Comparison of ENCODE assay signal across 23 cellular contexts in the genomic region with DNA sequence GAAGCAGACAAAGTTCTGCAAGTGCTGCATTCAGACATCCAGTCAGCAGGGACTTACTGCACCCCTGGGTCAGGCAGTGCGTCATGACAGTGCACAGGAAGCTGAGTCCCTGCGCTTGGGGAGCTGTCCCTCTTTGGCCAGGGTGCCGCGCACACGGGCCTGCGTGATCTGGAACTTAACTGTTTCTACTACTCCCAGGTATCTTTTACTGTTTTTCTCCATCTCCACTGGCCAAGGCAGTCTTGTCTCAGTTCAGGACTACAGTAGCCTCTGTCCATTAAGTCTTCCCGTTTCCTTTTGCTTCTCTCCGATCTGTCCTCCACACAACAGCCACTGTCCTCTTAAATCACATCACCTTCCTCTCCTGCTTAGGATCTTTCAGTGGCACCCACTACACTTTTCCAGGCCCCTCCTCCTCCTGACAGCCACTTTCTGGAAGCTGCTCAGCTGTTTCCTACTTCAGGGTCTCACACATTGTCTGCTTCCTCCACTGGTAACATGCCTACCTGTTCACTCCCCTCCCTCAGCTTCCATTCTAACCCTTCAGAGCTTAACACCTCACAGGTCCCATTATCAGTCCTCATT. TPM values are rescaled to one million over a fixed set of nuclear protein-coding genes. Genes with fewer than 3 reads are reported as not detected.
A peak's percentile ranks its signal among the peaks of the same experiment; 100 is the strongest.
DNase-seq lines count a peak whose midpoint lies in the region; ATAC-seq, FAIRE-seq and TF ChIP-seq lines count a peak whose summit lies in the region.
"Had no signal": no experiment of that assay in that cellular context is flagged by ENCODE, and none has a peak within 500 bp of the region (broad histone marks: within the 10 kb centered on the region; RNA-seq: fewer than 3 reads in every experiment).

No MANE protein-coding gene starts in this region.

- 94% methylated on average over 8 of the region's 8 CpGs for WGBS in HepG2 (ENCODE audit: low lambda C conversion rate)

- peak in 1 of 2 experiments; percentile 74; a peak in 3 of 4 replicates for TF ChIP-seq POLR2A in HepG2 (IDR thresholded peaks at IDR 0.05; ENCODE audit: insufficient read depth in 1 of 2, low read depth in 2 of 2, low read length in 2 of 2)

- peak overlapping the region; percentile 39 for H3K27ac ChIP-seq in left ventricle myocardium inferior (replicated peaks)
- no peak overlapping the region for H3K27ac ChIP-seq in HepG2 (ENCODE audit: extremely low read length, insufficient read depth, low read length)
- H3K27ac ChIP-seq: left lung had no signal

- peaks cover 72% of the 10 kb centered on the region for H4K20me1 ChIP-seq in HepG2 (ENCODE audit: insufficient read depth, low read length)

- TF ChIP-seq EP300 in HepG2 (IDR thresholded peaks at IDR 0.05; ENCODE audit: low read depth in 2 of 2, low read length in 2 of 2): no peak
- TF ChIP-seq EP300 in HepG2 (CRISPR knock-in tag; IDR thresholded peaks at IDR 0.05; ENCODE audit: borderline replicate concordance): no peak

- no peaks in the 10 kb centered on the region for H3K9me3 Mint-ChIP-seq in type B pancreatic cell
- no peaks in the 10 kb centered on the region for H3K9me3 Mint-ChIP-seq in activated CD4-positive, alpha-beta T cell treated with anti-CD3 and anti-CD28 coated beads for 36 hours (ENCODE audit: low read depth)

- CTCF ChIA-PET in HepG2 (lab: Yijun Ruan, JAX; ENCODE audit: low intra/inter-chr PET ratio, low total read pairs): no interaction called here
- CTCF ChIA-PET in activated CD4-positive, alpha-beta T cell treated with anti-CD3 and anti-CD28 coated beads for 36 hours (lab: Charles Lee): no interaction called here

- TF ChIP-seq CTCF in left ventricle myocardium inferior (IDR thresholded peaks at IDR 0.05; ENCODE audit: borderline replicate concordance): no peak
- TF ChIP-seq CTCF in cardiac fibroblast (IDR thresholded peaks at IDR 0.05; ENCODE audit: low read depth, low read length): no peak
- TF ChIP-seq CTCF in HepG2 (CRISPR knock-in tag; IDR thresholded peaks at IDR 0.05): no peak
- no peak for TF ChIP-seq CTCF in type B pancreatic cell (conservative IDR thresholded peaks at IDR 0.05)

- intact Hi-C loops in left ventricle myocardium inferior (cut with micrococcal nuclease): no loop called here
- intact Hi-C loops in left ventricle myocardium superior (cut with micrococcal nuclease): loop anchor here (10.0 kb wide), 1 partner anchor 335 kb away; no protein-coding TSS in a partner anchor
- intact Hi-C loops in HepG2 (cut with micrococcal nuclease; ENCODE audit: unreplicated experiment): no loop called here
- intact Hi-C loops in activated CD4-positive, alpha-beta T cell treated with anti-CD3 and anti-CD28 coated beads for 36 hours (cut with DNase I, micrococcal nuclease): no loop called here

- ATAC-seq in left ventricle myocardium superior (no peak), HepG2 (peak; percentile 18), GM19452 (IDR thresholded peaks at IDR 0.05; ENCODE audit: unreplicated experiment) (no peak)
- ATAC-seq in activated CD4-positive, alpha-beta T cell treated with anti-CD3 and anti-CD28 coated beads for 36 hours: no peak
- ATAC-seq: left lung, Right ventricle myocardium inferior had no signal

- no TSS peak for BruUV-seq in HepG2 (replicated peaks; lab: Mats Ljungman, UMichigan)

- peak overlapping the region; percentile 54 for H3K27ac Mint-ChIP-seq in type B pancreatic cell
- no peak overlapping the region for H3K27ac Mint-ChIP-seq in activated CD4-positive, alpha-beta T cell treated with anti-CD3 and anti-CD28 coated beads for 36 hours

- DNase-seq in left ventricle myocardium inferior (peak; percentile 42), left ventricle myocardium superior (no peak), cardiac fibroblast (ENCODE audit: low read depth in 2 of 2) (peak; percentile 35 to 55), HepG2 (ENCODE audit: low spot score) (no peak), type B pancreatic cell (ENCODE audit: extremely low spot score, unreplicated experiment) (no peak), NCI-H2227 treated with DMSO at 0.1 percent for 48 hours (lab: John Stamatoyannopoulos, UW) (no peak)
- DNase-seq in activated CD4-positive, alpha-beta T cell treated with anti-CD3 and anti-CD28 coated beads for 36 hours: no peak
- DNase-seq: activated CD4-positive, alpha-beta T cell treated with anti-CD3 and anti-CD28 coated beads, Interleukin-2, amount 50 U/mL, for 1 hour; activated gamma-delta T cell; C1 segment of cervical spinal cord; esophagus squamous epithelium; glutamatergic neuron; H7; NCI-H1436; NCI-H2171; NCI-H69; nucleus accumbens; stimulated activated CD8-positive, alpha-beta memory T cell treated with anti-CD3 and anti-CD28 coated beads, Interleukin-4, amount 100 ng/mL, for 48 hours had no signal

- peaks cover 25% of the 10 kb centered on the region for H3K4me1 ChIP-seq in left ventricle myocardium inferior
- peaks cover 49% of the 10 kb centered on the region for H3K4me1 ChIP-seq in HepG2 (ENCODE audit: insufficient read depth, low read length)

- TF ChIP-seq RAD21 in HepG2 (CRISPR knock-in tag; IDR thresholded peaks at IDR 0.05): no peak

- H3K4me1 Mint-ChIP-seq in type B pancreatic cell (ENCODE audit: unreplicated experiment): peaks cover 22% of the 10 kb centered on the region
- H3K4me1 Mint-ChIP-seq in activated CD4-positive, alpha-beta T cell treated with anti-CD3 and anti-CD28 coated beads for 36 hours: peaks cover 2% of the 10 kb centered on the region

- POLR2A ChIA-PET in HepG2 (lab: Yijun Ruan, JAX): interaction anchor here (1.0 kb wide), 1 partner anchor 17 kb away, joined by 4 read pairs; no protein-coding TSS in a partner anchor
- POLR2A ChIA-PET in activated CD4-positive, alpha-beta T cell treated with anti-CD3 and anti-CD28 coated beads for 36 hours (lab: Charles Lee): no interaction called here

- H3K27me3 Mint-ChIP-seq in type B pancreatic cell: no peaks in the 10 kb centered on the region
- H3K27me3 Mint-ChIP-seq in activated CD4-positive, alpha-beta T cell treated with anti-CD3 and anti-CD28 coated beads for 36 hours: no peaks in the 10 kb centered on the region

- H2AFZ ChIP-seq in HepG2 (ENCODE audit: low read length): no peak overlapping the region

- H3K36me3 ChIP-seq in left ventricle myocardium inferior (peaks cover 38% of the 10 kb centered on the region), HepG2 (replicated peaks in 1 of 2; ENCODE audit: control insufficient read depth in 1 of 2, insufficient read depth in 2 of 2, low read length in 2 of 2) (peaks cover 28 to 34% of the 10 kb centered on the region in 2 experiments)

- H3K9me3 ChIP-seq in left ventricle myocardium inferior (replicated peaks) (no peaks in the 10 kb centered on the region), HepG2 (ENCODE audit: low read length) (no peaks in the 10 kb centered on the region)
- H3K9me3 ChIP-seq: adrenal gland, esophagus squamous epithelium, left lung had no signal

- H3K4me2 ChIP-seq in HepG2 (ENCODE audit: low read depth, low read length): no peak overlapping the region

- H3K36me3 Mint-ChIP-seq in type B pancreatic cell: peaks cover 30% of the 10 kb centered on the region
- no peaks in the 10 kb centered on the region for H3K36me3 Mint-ChIP-seq in activated CD4-positive, alpha-beta T cell treated with anti-CD3 and anti-CD28 coated beads for 36 hours (ENCODE audit: low read depth)

- H3K4me3 ChIP-seq in left ventricle myocardium inferior (no peak overlapping the region), cardiac fibroblast (replicated peaks in 1 of 2; ENCODE audit: low read depth in 2 of 2, low read length in 2 of 2) (no peak overlapping the region), HepG2 (replicated peaks in 1 of 3; ENCODE audit: insufficient read depth in 1 of 3, low read depth in 2 of 3, low read length in 3 of 3) (no peak overlapping the region)
- H3K4me3 ChIP-seq: adrenal gland, esophagus squamous epithelium, left lung had no signal

- H3K79me2 ChIP-seq in HepG2 (ENCODE audit: insufficient read depth, low read length): peaks cover 22% of the 10 kb centered on the region

- H3K4me3 Mint-ChIP-seq in type B pancreatic cell: no peak overlapping the region
- H3K4me3 Mint-ChIP-seq in activated CD4-positive, alpha-beta T cell treated with anti-CD3 and anti-CD28 coated beads for 36 hours: no peak overlapping the region

- in situ Hi-C loops in HepG2 (cut with HindIII; ENCODE audit: extremely low pct_ligation_motif_present, low pct_unique_long_range_greater_than_20kb): loop anchor here (10.0 kb wide), 1 partner anchor 305 kb away; a partner anchor contains a TSS

- H3K9ac ChIP-seq in HepG2 (ENCODE audit: insufficient read depth, low read depth, low read length): no peak overlapping the region

- no peaks in the 10 kb centered on the region for H3K27me3 ChIP-seq in left ventricle myocardium inferior (ENCODE audit: low read depth)
- no peaks in the 10 kb centered on the region for H3K27me3 ChIP-seq in HepG2 (ENCODE audit: control insufficient read depth in 1 of 2, insufficient read depth in 2 of 2, low read length in 2 of 2)
- H3K27me3 ChIP-seq: adrenal gland, esophagus squamous epithelium, left lung had no signal

- FAIRE-seq in HepG2 (lab: Jason Lieb, UNC): no peak
- FAIRE-seq: A204.1 had no signal

RNA-seq across cellular contexts. Expression of a gene that starts 15.9 kb away (rescaled TPM):
- total RNA-seq in left ventricle myocardium inferior: 10.8 TPM
- 10.2 TPM for total RNA-seq in left ventricle myocardium superior
- total RNA-seq in HepG2 (2016; rRNA removed; fragmentation: Illumina TruSeq; extraction: Trizol): 84.4 and 99.5 TPM in 2 replicates
- 16.2 and 17.9 TPM in 2 replicates for total RNA-seq in HepG2 (2016; cell fraction: cytosol; rRNA removed; fragmentation: Illumina TruSeq; extraction: Trizol; ENCODE audit: low read depth)
- 83.4 and 92.6 TPM in 2 replicates for total RNA-seq in HepG2 (2016; cell fraction: insoluble cytoplasmic fraction; rRNA removed; fragmentation: Illumina TruSeq; extraction: Trizol)
- total RNA-seq in HepG2 (2016; cell fraction: membrane; rRNA removed; fragmentation: Illumina TruSeq; extraction: Trizol): 72.5 and 74.8 TPM in 2 replicates
- total RNA-seq in HepG2 (2016; cell fraction: nucleus; rRNA removed; fragmentation: Illumina TruSeq; extraction: Trizol): 61.8 and 73.3 TPM in 2 replicates
- polyA plus RNA-seq in HepG2 (2011; rRNA removed): 634 and 753 TPM in 2 replicates
- 492 and 608 TPM in 2 replicates for polyA plus RNA-seq in HepG2 (2011; cell fraction: cytosol; rRNA removed)
- polyA plus RNA-seq in HepG2 (2011; cell fraction: nucleus; rRNA removed): 300 and 467 TPM in 2 replicates
- polyA plus RNA-seq in HepG2 (2012): 335 and 494 TPM in 2 replicates
- polyA plus RNA-seq in HepG2 (2016; cell fraction: cytosol; fragmentation: Illumina TruSeq; extraction: Trizol; ENCODE audit: low read depth): 8.7 and 10.5 TPM in 2 replicates
- 102 and 107 TPM in 2 replicates for polyA plus RNA-seq in HepG2 (2016; cell fraction: insoluble cytoplasmic fraction; fragmentation: Illumina TruSeq; extraction: Trizol; ENCODE audit: low read depth)
- polyA plus RNA-seq in HepG2 (2016; cell fraction: membrane; fragmentation: Illumina TruSeq; extraction: Trizol; ENCODE audit: low read depth): 41.9 and 45.1 TPM in 2 replicates
- polyA plus RNA-seq in HepG2 (2016; cell fraction: nucleus; fragmentation: Illumina TruSeq; extraction: Trizol; ENCODE audit: insufficient read depth, low read depth): 110 and 117 TPM in 2 replicates
- polyA minus RNA-seq in HepG2 (2011; rRNA and poly(A)+ RNA removed; ENCODE audit: low replicate concordance): 6.9 and 217 TPM in 2 replicates
- polyA minus RNA-seq in HepG2 (2011; cell fraction: cytosol; rRNA and poly(A)+ RNA removed): 288 and 291 TPM in 2 replicates
- 228 and 458 TPM in 2 replicates for polyA minus RNA-seq in HepG2 (2011; cell fraction: nucleus; rRNA and poly(A)+ RNA removed)
- total RNA-seq in type B pancreatic cell (ENCODE audit: low replicate concordance): 83.3 and 104 TPM in 2 replicates
- total RNA-seq in activated CD4-positive, alpha-beta T cell treated with anti-CD3 and anti-CD28 coated beads for 36 hours: 1 to 10 TPM; 1.3 to 1.5 TPM

RNA-seq across cellular contexts. Expression of a gene that starts 48.7 kb away (rescaled TPM):
- 329 TPM for total RNA-seq in left ventricle myocardium inferior
- total RNA-seq in left ventricle myocardium superior: 335 TPM
- 296 and 409 TPM in 2 replicates for total RNA-seq in HepG2 (2016; rRNA removed; fragmentation: Illumina TruSeq; extraction: Trizol)
- total RNA-seq in HepG2 (2016; cell fraction: cytosol; rRNA removed; fragmentation: Illumina TruSeq; extraction: Trizol; ENCODE audit: low read depth): 134 and 137 TPM in 2 replicates
- total RNA-seq in HepG2 (2016; cell fraction: insoluble cytoplasmic fraction; rRNA removed; fragmentation: Illumina TruSeq; extraction: Trizol): 293 and 390 TPM in 2 replicates
- 183 and 197 TPM in 2 replicates for total RNA-seq in HepG2 (2016; cell fraction: membrane; rRNA removed; fragmentation: Illumina TruSeq; extraction: Trizol)
- 97.3 and 108 TPM in 2 replicates for total RNA-seq in HepG2 (2016; cell fraction: nucleus; rRNA removed; fragmentation: Illumina TruSeq; extraction: Trizol)
- 160 and 212 TPM in 2 replicates for polyA plus RNA-seq in HepG2 (2011; rRNA removed)
- polyA plus RNA-seq in HepG2 (2011; cell fraction: cytosol; rRNA removed): 157 and 186 TPM in 2 replicates
- polyA plus RNA-seq in HepG2 (2011; cell fraction: nucleus; rRNA removed): 39.0 and 44.4 TPM in 2 replicates
- polyA plus RNA-seq in HepG2 (2012): 232 and 305 TPM in 2 replicates
- 218 and 228 TPM in 2 replicates for polyA plus RNA-seq in HepG2 (2016; cell fraction: cytosol; fragmentation: Illumina TruSeq; extraction: Trizol; ENCODE audit: low read depth)
- polyA plus RNA-seq in HepG2 (2016; cell fraction: insoluble cytoplasmic fraction; fragmentation: Illumina TruSeq; extraction: Trizol; ENCODE audit: low read depth): 522 and 557 TPM in 2 replicates
- 199 and 221 TPM in 2 replicates for polyA plus RNA-seq in HepG2 (2016; cell fraction: membrane; fragmentation: Illumina TruSeq; extraction: Trizol; ENCODE audit: low read depth)
- 223 and 234 TPM in 2 replicates for polyA plus RNA-seq in HepG2 (2016; cell fraction: nucleus; fragmentation: Illumina TruSeq; extraction: Trizol; ENCODE audit: insufficient read depth, low read depth)
- polyA minus RNA-seq in HepG2 (2011; rRNA and poly(A)+ RNA removed; ENCODE audit: low replicate concordance): 24.0 and 53.8 TPM in 2 replicates
- polyA minus RNA-seq in HepG2 (2011; cell fraction: cytosol; rRNA and poly(A)+ RNA removed): 52.3 and 53.9 TPM in 2 replicates
- 28.7 and 42.4 TPM in 2 replicates for polyA minus RNA-seq in HepG2 (2011; cell fraction: nucleus; rRNA and poly(A)+ RNA removed)
- total RNA-seq in type B pancreatic cell (ENCODE audit: low replicate concordance): 206 and 279 TPM in 2 replicates
- 100 to 1,000 TPM; 294 to 390 TPM for total RNA-seq in activated CD4-positive, alpha-beta T cell treated with anti-CD3 and anti-CD28 coated beads for 36 hours

Comparison
In these comparisons a context has a peak if more than half of its experiments do, and no peak if none do; other contexts are left out.
1. DNase-seq: peak in left ventricle myocardium inferior (single experiment) and cardiac fibroblast (2 of 2); none in left ventricle myocardium superior (single experiment), HepG2 (single experiment), type B pancreatic cell (single experiment), NCI-H2227 treated with DMSO at 0.1 percent for 48 hours (single experiment) and activated CD4-positive, alpha-beta T cell treated with anti-CD3 and anti-CD28 coated beads for 36 hours (single experiment).